In genomic region chr9:77602852-77603251, GRCh38 we compare ENCODE assay signal across 1 cellular context.
TF ChIP-seq lines count a peak whose summit lies in the region.

No MANE protein-coding gene starts in this region.

TF ChIP-seq in H1, 55 proteins besides CTCF, POLR2A, EP300 and RAD21 (continued from another document):
- no peak for TF ChIP-seq USF2 (IDR thresholded peaks at IDR 0.05; ENCODE audit: low read length)
- TF ChIP-seq RFX5 (IDR thresholded peaks at IDR 0.05; ENCODE audit: borderline replicate concordance, low read depth, low read length) = no peak
- no peak for TF ChIP-seq HDAC2 (IDR thresholded peaks at IDR 0.05; ENCODE audit: borderline replicate concordance in 1 of 2, low read depth in 2 of 2, low read length in 2 of 2)
- TF ChIP-seq SIN3A (conservative IDR thresholded peaks at IDR 0.05 in 1 of 2, IDR thresholded peaks at IDR 0.05 in 1 of 2; ENCODE audit: low read depth in 1 of 2, low read length in 2 of 2) = no peak
- TF ChIP-seq RXRA (IDR thresholded peaks at IDR 0.05; ENCODE audit: insufficient read depth, low read depth, low read length) = no peak
- no peak for TF ChIP-seq SP1 (IDR thresholded peaks at IDR 0.05; ENCODE audit: low read depth, low read length)
- TF ChIP-seq CEBPB (IDR thresholded peaks at IDR 0.05; ENCODE audit: low read depth, low read length) = no peak
- TF ChIP-seq SP4 (IDR thresholded peaks at IDR 0.05; ENCODE audit: low read length) = no peak
- no peak for TF ChIP-seq TBP (IDR thresholded peaks at IDR 0.05; ENCODE audit: low read depth, low read length)
- TF ChIP-seq RNF2 (IDR thresholded peaks at IDR 0.05; ENCODE audit: borderline replicate concordance, low read depth, low read length, missing control alignments, poor library complexity, severe bottlenecking) = no peak
- no peak for TF ChIP-seq EZH2 (IDR thresholded peaks at IDR 0.05; ENCODE audit: low read depth, low read length, severe bottlenecking)
- TF ChIP-seq TCF12 (IDR thresholded peaks at IDR 0.05; ENCODE audit: low read depth, low read length) = no peak
- no peak for TF ChIP-seq BRCA1 (IDR thresholded peaks at IDR 0.05; ENCODE audit: low read depth, low read length)
- TF ChIP-seq SIX5 (IDR thresholded peaks at IDR 0.05; ENCODE audit: low read depth, low read length) = no peak
- TF ChIP-seq TAF7 (optimal IDR thresholded peaks at IDR 0.05; ENCODE audit: borderline replicate concordance, low read depth, low read length) = no peak
- TF ChIP-seq SUZ12 (IDR thresholded peaks at IDR 0.05; ENCODE audit: low read length) = no peak
- TF ChIP-seq SP2 (IDR thresholded peaks at IDR 0.05; ENCODE audit: low read length) = no peak
